ENCODE assay signal across 22 cellular contexts in genomic region chr9:131216806-131217205, GRCh38. TPM values are rescaled to one million over a fixed set of nuclear protein-coding genes. Genes with fewer than 3 reads are reported as not detected.
DNase-seq lines count a peak whose midpoint lies in the region; ATAC-seq, FAIRE-seq and TF ChIP-seq lines count a peak whose summit lies in the region.
"Had no signal": no experiment of that assay in that cellular context is flagged by ENCODE, and none has a peak within 500 bp of the region (broad histone marks: within the 10 kb centered on the region; RNA-seq: fewer than 3 reads in every experiment).

No MANE protein-coding gene starts in this region.

- POLR2A ChIA-PET in endothelial cell of umbilical vein (lab: Charles Lee) = interaction anchor here (0.7 to 1.8 kb wide), 3 partner anchors 12 to 114 kb away, joined by 3 to 7 read pairs (median 6); no protein-coding TSS in a partner anchor

- no peaks in the 10 kb centered on the region for H3K79me2 ChIP-seq in endothelial cell of umbilical vein (ENCODE audit: control insufficient read depth, insufficient read depth, low read length)

- no peak for ATAC-seq in activated T-cell treated with anti-CD3 and anti-CD28 coated beads, Interleukin-2, amount 50 U/mL, for 4 hours
- ATAC-seq: GM23338 had no signal

- H3K14ac ChIP-seq in mesenchymal stem cell (ENCODE audit: low read length in 2 of 2) = no peak overlapping the region

- no peak overlapping the region for H2BK120ac ChIP-seq in mesenchymal stem cell (ENCODE audit: low read depth, low read length)

- no peak for TF ChIP-seq POLR2A in endothelial cell of umbilical vein (IDR thresholded peaks at IDR 0.05; ENCODE audit: low read depth, low read length)

- H3K18ac ChIP-seq in mesenchymal stem cell (ENCODE audit: low read depth in 1 of 2, low read length in 2 of 2) = no peak overlapping the region

- peak overlapping the region; percentile 58 for H3K27ac ChIP-seq in endothelial cell of umbilical vein (ENCODE audit: insufficient read depth, low read depth, low read length)
- no peak overlapping the region for H3K27ac ChIP-seq in mesenchymal stem cell (ENCODE audit: low read length, poor library complexity, severe bottlenecking)

- no peak overlapping the region for H3K4me2 ChIP-seq in endothelial cell of umbilical vein (ENCODE audit: insufficient read depth, low read length)
- no peak overlapping the region for H3K4me2 ChIP-seq in mesenchymal stem cell (ENCODE audit: low read length, poor library complexity, severe bottlenecking)
- H3K4me2 ChIP-seq: GM23338 had no signal

- no peaks in the 10 kb centered on the region for H3K27me3 Mint-ChIP-seq in activated T-cell treated with anti-CD3 and anti-CD28 coated beads, Interleukin-2, amount 50 U/mL, for 24 hours
- no peaks in the 10 kb centered on the region for H3K27me3 Mint-ChIP-seq in activated T-cell treated with anti-CD3 and anti-CD28 coated beads, Interleukin-2, amount 50 U/mL, for 4 hours (ENCODE audit: low read depth)

- H3K9me3 ChIP-seq in endothelial cell of umbilical vein (replicated peaks; ENCODE audit: control insufficient read depth, insufficient read depth, low read length) (no peaks in the 10 kb centered on the region), mesenchymal stem cell (ENCODE audit: control insufficient read depth, low read length) (peaks cover 6% of the 10 kb centered on the region)
- H3K9me3 ChIP-seq: BE2C, MG63 had no signal

- WGBS in mesenchymal stem cell = 100% methylated on average over 4 of the region's 4 CpGs

- peaks cover 2% of the 10 kb centered on the region in 2 experiments for H3K36me3 ChIP-seq in endothelial cell of umbilical vein (ENCODE audit: control insufficient read depth in 2 of 2, extremely low read depth in 1 of 2, insufficient read depth in 2 of 2, low read length in 2 of 2)
- H3K36me3 ChIP-seq in mesenchymal stem cell (ENCODE audit: control insufficient read depth in 1 of 2, insufficient read depth in 2 of 2, low read depth in 1 of 2, low read length in 2 of 2) = peaks cover 11 to 31% of the 10 kb centered on the region in 2 experiments

- peaks cover 3% of the 10 kb centered on the region for H3K79me1 ChIP-seq in mesenchymal stem cell (replicated peaks; ENCODE audit: low read length, poor library complexity, severe bottlenecking)

- H3K27me3 ChIP-seq in endothelial cell of umbilical vein (ENCODE audit: control insufficient read depth in 2 of 2, insufficient read depth in 2 of 2, low read length in 2 of 2) = no peaks in the 10 kb centered on the region
- H3K27me3 ChIP-seq in mesenchymal stem cell (ENCODE audit: control insufficient read depth in 1 of 2, insufficient read depth in 1 of 2, low read length in 2 of 2) = no peaks in the 10 kb centered on the region
- H3K27me3 ChIP-seq: BE2C, MG63 had no signal

- H4K91ac ChIP-seq in mesenchymal stem cell (ENCODE audit: low read length) = no peak overlapping the region

- no peak overlapping the region for H3K4me3 ChIP-seq in endothelial cell of umbilical vein (replicated peaks in 1 of 3; ENCODE audit: insufficient read depth in 1 of 3, low read depth in 1 of 3, low read length in 3 of 3)
- no peak overlapping the region for H3K4me3 ChIP-seq in mesenchymal stem cell (ENCODE audit: insufficient read depth in 1 of 2, low read depth in 1 of 2, low read length in 2 of 2)
- H3K4me3 ChIP-seq: GM23338, MG63 had no signal

- H3K9me1 ChIP-seq in endothelial cell of umbilical vein (replicated peaks; ENCODE audit: control insufficient read depth, extremely low read depth, insufficient read depth, low read length) = no peaks in the 10 kb centered on the region

- H2BK12ac ChIP-seq in mesenchymal stem cell (ENCODE audit: low read length in 2 of 2) = no peak overlapping the region

- H3K9ac ChIP-seq in endothelial cell of umbilical vein (replicated peaks; ENCODE audit: extremely low read depth, insufficient read depth, low read length) (no peak overlapping the region), mesenchymal stem cell (ENCODE audit: low read length) (no peak overlapping the region)

- H3K4me1 ChIP-seq in endothelial cell of umbilical vein (ENCODE audit: control insufficient read depth, extremely low read depth, insufficient read depth, low read length) (peaks cover 38% of the 10 kb centered on the region), mesenchymal stem cell (ENCODE audit: control insufficient read depth, insufficient read depth, low read depth, low read length) (no peaks in the 10 kb centered on the region)
- H3K4me1 ChIP-seq: BE2C had no signal

- H3K27ac Mint-ChIP-seq in activated T-cell treated with anti-CD3 and anti-CD28 coated beads, Interleukin-2, amount 50 U/mL, for 24 hours = peak overlapping the region; percentile 12
- H3K27ac Mint-ChIP-seq: GM23338 had no signal

- H2BK15ac ChIP-seq in mesenchymal stem cell (ENCODE audit: low read depth, poor library complexity, severe bottlenecking) = no peak overlapping the region

- H2AFZ ChIP-seq in endothelial cell of umbilical vein (ENCODE audit: low read depth, low read length) (no peak overlapping the region), mesenchymal stem cell (ENCODE audit: low read depth, low read length) (no peak overlapping the region)
- H2AFZ ChIP-seq: GM23338 had no signal

- no peak for DNase-seq in activated T-cell treated with anti-CD3 and anti-CD28 coated beads, Interleukin-2, amount 50 U/mL, for 24 hours
- no peak for DNase-seq in activated T-cell treated with anti-CD3 and anti-CD28 coated beads, Interleukin-2, amount 50 U/mL, for 4 hours
- DNase-seq in endothelial cell of umbilical vein (ENCODE audit: low read depth, low spot score) (peak; percentile 94), lung microvascular endothelial cell (ENCODE audit: low read depth in 2 of 2) (peak; percentile 68 to 83), mesenchymal stem cell (no peak), mucosa of gallbladder (ENCODE audit: low spot score) (no peak)
- no peak for DNase-seq in stimulated activated CD4-positive, alpha-beta T cell treated with anti-CD3 and anti-CD28 coated beads, Interleukin-12 subunit alpha, Interleukin-12 subunit beta, amount 100 ng/mL, for 4 hours
- DNase-seq: 8988T, ACHN, BE2C, H9, KG1, MG63, NCI-H446, NCI-H524 treated with DMSO at 0.1 percent for 48 hours, NCI-H774, SIG-M5 had no signal

- dilution Hi-C loops in endothelial cell of umbilical vein (cut with MboI; ENCODE audit: extremely low pct_ligation_motif_present, low sequenced_read_pairs) = no loop called here

- no peak overlapping the region for H2AK5ac ChIP-seq in mesenchymal stem cell (ENCODE audit: low read length, severe bottlenecking)

- no peaks in the 10 kb centered on the region for H4K20me1 ChIP-seq in endothelial cell of umbilical vein (replicated peaks; ENCODE audit: control insufficient read depth, extremely low read depth, insufficient read depth, low read length)

- peaks cover 5% of the 10 kb centered on the region for H3K9me3 Mint-ChIP-seq in activated T-cell treated with anti-CD3 and anti-CD28 coated beads, Interleukin-2, amount 50 U/mL, for 24 hours
- peaks cover 4% of the 10 kb centered on the region for H3K9me3 Mint-ChIP-seq in activated T-cell treated with anti-CD3 and anti-CD28 coated beads, Interleukin-2, amount 50 U/mL, for 4 hours

- H3K4me3 Mint-ChIP-seq in activated T-cell treated with anti-CD3 and anti-CD28 coated beads, Interleukin-2, amount 50 U/mL, for 24 hours = no peak overlapping the region
- H3K4me3 Mint-ChIP-seq in activated T-cell treated with anti-CD3 and anti-CD28 coated beads, Interleukin-2, amount 50 U/mL, for 4 hours = no peak overlapping the region
- H3K4me3 Mint-ChIP-seq: GM23338, H9 had no signal

- no peak overlapping the region for H3K23ac ChIP-seq in mesenchymal stem cell (ENCODE audit: low read length in 2 of 2)

- H4K8ac ChIP-seq in mesenchymal stem cell (ENCODE audit: low read length) = no peak overlapping the region

- no peak overlapping the region for H2BK5ac ChIP-seq in mesenchymal stem cell (ENCODE audit: low read depth, low read length, poor library complexity, severe bottlenecking)

- H3K4ac ChIP-seq in mesenchymal stem cell (ENCODE audit: low read depth in 1 of 2, low read length in 2 of 2) = no peak overlapping the region

- peaks cover 6% of the 10 kb centered on the region for H3K4me1 Mint-ChIP-seq in activated T-cell treated with anti-CD3 and anti-CD28 coated beads, Interleukin-2, amount 50 U/mL, for 24 hours (ENCODE audit: low read depth)
- H3K4me1 Mint-ChIP-seq in activated T-cell treated with anti-CD3 and anti-CD28 coated beads, Interleukin-2, amount 50 U/mL, for 4 hours (ENCODE audit: low read depth) = peaks cover 5% of the 10 kb centered on the region

- H3K36me3 Mint-ChIP-seq in activated T-cell treated with anti-CD3 and anti-CD28 coated beads, Interleukin-2, amount 50 U/mL, for 24 hours (ENCODE audit: low read depth) = peaks cover 87% of the 10 kb centered on the region
- peaks cover 37% of the 10 kb centered on the region for H3K36me3 Mint-ChIP-seq in activated T-cell treated with anti-CD3 and anti-CD28 coated beads, Interleukin-2, amount 50 U/mL, for 4 hours (ENCODE audit: insufficient read depth)

- intact Hi-C loops in endothelial cell of umbilical vein (cut with micrococcal nuclease) = loop anchor here (1.0 to 5.0 kb wide), 2 partner anchors 40 to 58 kb away; no protein-coding TSS in a partner anchor

- peak; percentile 78 for FAIRE-seq in endothelial cell of umbilical vein (lab: Jason Lieb, UNC)
- FAIRE-seq: D721Med, GM19239, HTR-8/SVneo, RCC 7860 had no signal

- BruUV-seq in endothelial cell of umbilical vein (replicated peaks; lab: Mats Ljungman, UMichigan) = no TSS peak

- no peak for TF ChIP-seq CTCF in endothelial cell of umbilical vein (IDR thresholded peaks at IDR 0.05; ENCODE audit: extremely low read depth in 1 of 2, insufficient read depth in 1 of 2, low read depth in 1 of 2, low read length in 2 of 2)

- CTCF ChIA-PET in endothelial cell of umbilical vein (lab: Charles Lee) = interaction anchor here (2.8 to 3.4 kb wide), 2 partner anchors 59 to 120 kb away, joined by 15 to 20 read pairs; partner anchors contain the start of gene FAM78A

TF ChIP-seq in endothelial cell of umbilical vein, 7 proteins besides CTCF, POLR2A, EP300 and RAD21 (continues in another document):
- no peak for TF ChIP-seq GATA2 (IDR thresholded peaks at IDR 0.05; ENCODE audit: insufficient read depth, insufficient read length, low read depth, low read length)

RNA-seq across cellular contexts. Expression of gene FAM78A, which starts 59.5 kb away (rescaled TPM):
- total RNA-seq in activated T-cell treated with anti-CD3 and anti-CD28 coated beads, Interleukin-2, amount 50 U/mL, for 4 hours = 10 to 100 TPM; 24.1 to 31.3 (median 29.8) TPM
- total RNA-seq in endothelial cell of umbilical vein (26.6 and 34.0 TPM in 2 replicates), lung microvascular endothelial cell (3.3 and 3.8 TPM in 2 replicates), mucosa of gallbladder (7.5 TPM)
- polyA plus RNA-seq in endothelial cell of umbilical vein = 37.4 and 45.9 TPM in 2 replicates
- 17.4 and 21.6 TPM in 2 replicates for polyA plus RNA-seq in endothelial cell of umbilical vein (2011; cell fraction: cytosol; rRNA removed)
- 17.3 and 22.0 TPM in 2 replicates for polyA plus RNA-seq in endothelial cell of umbilical vein (2011; cell fraction: nucleus; rRNA removed)
- 11.4 and 14.4 TPM in 2 replicates for polyA plus RNA-seq in endothelial cell of umbilical vein (2012)
- polyA minus RNA-seq in endothelial cell of umbilical vein = 30.2 and 36.7 TPM in 2 replicates
- 15.3 TPM for polyA minus RNA-seq in endothelial cell of umbilical vein (2011; cell fraction: cytosol; rRNA and poly(A)+ RNA removed)
- 8.5 and 17.8 TPM in 2 replicates for polyA minus RNA-seq in endothelial cell of umbilical vein (2011; cell fraction: nucleus; rRNA and poly(A)+ RNA removed)
- polyA plus RNA-seq in mesenchymal stem cell (2013, experiment 1 of 2) = 0.72 TPM
- 0.75 TPM for polyA plus RNA-seq in mesenchymal stem cell (2013, experiment 2 of 2)

Comparison
In these comparisons a context has a peak if more than half of its experiments do, and no peak if none do; other contexts are left out.
1. DNase-seq: peak in endothelial cell of umbilical vein (single experiment) and lung microvascular endothelial cell (2 of 2); none in activated T-cell treated with anti-CD3 and anti-CD28 coated beads, Interleukin-2, amount 50 U/mL, for 24 hours (single experiment), activated T-cell treated with anti-CD3 and anti-CD28 coated beads, Interleukin-2, amount 50 U/mL, for 4 hours (single experiment), stimulated activated CD4-positive, alpha-beta T cell treated with anti-CD3 and anti-CD28 coated beads, Interleukin-12 subunit alpha, Interleukin-12 subunit beta, amount 100 ng/mL, for 4 hours (single experiment), mesenchymal stem cell (single experiment) and mucosa of gallbladder (single experiment).